In genomic region chr4:128549636-128550035, GRCh38 we compare ENCODE assay signal across 18 cellular contexts.
DNase-seq lines count a peak whose midpoint lies in the region; ATAC-seq and TF ChIP-seq lines count a peak whose summit lies in the region.
"Had no signal": no experiment of that assay in that cellular context is flagged by ENCODE, and none has a peak within 500 bp of the region (broad histone marks: within the 10 kb centered on the region; RNA-seq: fewer than 3 reads in every experiment).

No MANE protein-coding gene starts in this region.

- no peaks in the 10 kb centered on the region for H3K9me3 ChIP-seq in Caco-2
- H3K9me3 ChIP-seq in HEK293 (ENCODE audit: control insufficient read depth, insufficient read depth, low read depth, low read length): no peaks in the 10 kb centered on the region
- H3K9me3 ChIP-seq: BE2C had no signal

- CTCF ChIA-PET in Caco-2 (lab: Charles Lee): no interaction called here
- CTCF ChIA-PET in HEK293 (lab: Yijun Ruan, JAX): interaction anchor here (0.5 kb wide), 1 partner anchor 21 kb away, joined by 5 read pairs; no protein-coding TSS in a partner anchor

- H3K27ac ChIP-seq in HEK293 (ENCODE audit: extremely low read depth, low read depth, low read length): no peak overlapping the region
- H3K27ac ChIP-seq: BLaER1 treated with 17β-estradiol and CSF1 and Interleukin-3, amounts not matched to agents 10 nM and 100 nM; GM23248 had no signal

- peaks cover 9% of the 10 kb centered on the region for H3K4me1 Mint-ChIP-seq in Caco-2 (ENCODE audit: low read depth, unreplicated experiment)

- H3K4me1 ChIP-seq in Caco-2 (peaks cover 17% of the 10 kb centered on the region), HEK293 (ENCODE audit: control insufficient read depth, insufficient read depth, low read length) (peaks cover 6% of the 10 kb centered on the region; the same call in 1 of the 2 replicates)

- H3K27me3 ChIP-seq in Caco-2 (replicated peaks; ENCODE audit: control insufficient read depth, insufficient read depth, low read length): no peaks in the 10 kb centered on the region
- H3K27me3 ChIP-seq: BE2C had no signal

- no peak for DNase-seq in Caco-2
- peak; percentile 26 for DNase-seq in glomerular visceral epithelial cell (ENCODE audit: extremely low spot score)
- no peak for DNase-seq in NCI-H2107 (lab: John Stamatoyannopoulos, UW)
- DNase-seq in NCI-H1417 treated with DMSO at 0.1 percent for 48 hours (lab: John Stamatoyannopoulos, UW): no peak
- DNase-seq: BE2C; Calu3; CD4-positive, alpha-beta T cell; CD8-positive, alpha-beta memory T cell; DMS53; DMS79 treated with DMSO at 0.1 percent for 48 hours; GF-D8; GM23248; H7; HCEC 1CT had no signal

- POLR2A ChIA-PET in Caco-2 (lab: Charles Lee) (no interaction called here), HEK293 (lab: Yijun Ruan, JAX) (no interaction called here)

- BruUV-seq in Caco-2 (replicated peaks; lab: Mats Ljungman, UMichigan): no TSS peak

- H3K4me3 ChIP-seq in Caco-2 (ENCODE audit: low read depth, low read length) (no peak overlapping the region), HEK293 (ENCODE audit: low read depth, low read length) (no peak overlapping the region)
- H3K4me3 ChIP-seq: BLaER1 treated with 17β-estradiol and CSF1 and Interleukin-3, amounts not matched to agents 10 nM and 100 nM; GM23248 had no signal

- no peak for ATAC-seq in HG02588 (IDR thresholded peaks at IDR 0.05; ENCODE audit: unreplicated experiment)

- peak overlapping the region; percentile 7 for H3K27ac Mint-ChIP-seq in Caco-2 (ENCODE audit: unreplicated experiment)
- H3K27ac Mint-ChIP-seq: CD4-positive, alpha-beta T cell; CD8-positive, alpha-beta memory T cell had no signal

- no peak overlapping the region for H3K4me3 Mint-ChIP-seq in Caco-2 (ENCODE audit: unreplicated experiment)
- H3K4me3 Mint-ChIP-seq: CD14-positive monocyte; CD4-positive, alpha-beta T cell; CD8-positive, alpha-beta memory T cell had no signal

- no peaks in the 10 kb centered on the region for H3K9me3 Mint-ChIP-seq in Caco-2 (ENCODE audit: unreplicated experiment)
- H3K9me3 Mint-ChIP-seq: CD4-positive, alpha-beta T cell; CD8-positive, alpha-beta memory T cell had no signal

- intact Hi-C loops in Caco-2 (cut with micrococcal nuclease; ENCODE audit: unreplicated experiment): no loop called here

- H3K36me3 Mint-ChIP-seq in Caco-2 (ENCODE audit: insufficient read depth, unreplicated experiment): peaks cover 14% of the 10 kb centered on the region
- H3K36me3 Mint-ChIP-seq: CD14-positive monocyte had no signal

- H3K27me3 Mint-ChIP-seq in Caco-2 (ENCODE audit: insufficient read depth, unreplicated experiment): no peaks in the 10 kb centered on the region

- TF ChIP-seq CTCF in Caco-2 (IDR thresholded peaks at IDR 0.05; ENCODE audit: insufficient read depth in 1 of 2, low read depth in 1 of 2, low read length in 1 of 2, severe bottlenecking in 1 of 2, unreplicated experiment in 1 of 2) (no peak), HEK293 (tag by site-specific recombination; IDR thresholded peaks at IDR 0.05) (no peak)

- H3K36me3 ChIP-seq in Caco-2 (ENCODE audit: control insufficient read depth, insufficient read depth, low read length) (no peaks in the 10 kb centered on the region), HEK293 (ENCODE audit: control insufficient read depth in 2 of 2, insufficient read depth in 1 of 2, low read length in 2 of 2) (no peaks in the 10 kb centered on the region)
- H3K36me3 ChIP-seq: BE2C; BLaER1 treated with 17β-estradiol and CSF1 and Interleukin-3, amounts not matched to agents 10 nM and 100 nM had no signal

TF ChIP-seq in HEK293, 187 proteins besides CTCF, POLR2A, EP300 and RAD21:
- TF ChIP-seq ZNF280C (tag by site-specific recombination; IDR thresholded peaks at IDR 0.05): no peak
- no peak for TF ChIP-seq ZNF629 (tag by site-specific recombination; IDR thresholded peaks at IDR 0.05)
- TF ChIP-seq ATF2 (tag by site-specific recombination; IDR thresholded peaks at IDR 0.05; ENCODE audit: low read depth): no peak
- no peak for TF ChIP-seq ZNF639 (tag by site-specific recombination; IDR thresholded peaks at IDR 0.05)
- peak; percentile 50; the same call in 1 of the 2 replicates for TF ChIP-seq ZFP3 (tag by site-specific recombination; IDR thresholded peaks at IDR 0.05; ENCODE audit: low read depth)
TF ChIP-seq in HEK293: peak in this region for 1.
